Comparison of ENCODE assay signal across 8 cellular contexts in the genomic region with DNA sequence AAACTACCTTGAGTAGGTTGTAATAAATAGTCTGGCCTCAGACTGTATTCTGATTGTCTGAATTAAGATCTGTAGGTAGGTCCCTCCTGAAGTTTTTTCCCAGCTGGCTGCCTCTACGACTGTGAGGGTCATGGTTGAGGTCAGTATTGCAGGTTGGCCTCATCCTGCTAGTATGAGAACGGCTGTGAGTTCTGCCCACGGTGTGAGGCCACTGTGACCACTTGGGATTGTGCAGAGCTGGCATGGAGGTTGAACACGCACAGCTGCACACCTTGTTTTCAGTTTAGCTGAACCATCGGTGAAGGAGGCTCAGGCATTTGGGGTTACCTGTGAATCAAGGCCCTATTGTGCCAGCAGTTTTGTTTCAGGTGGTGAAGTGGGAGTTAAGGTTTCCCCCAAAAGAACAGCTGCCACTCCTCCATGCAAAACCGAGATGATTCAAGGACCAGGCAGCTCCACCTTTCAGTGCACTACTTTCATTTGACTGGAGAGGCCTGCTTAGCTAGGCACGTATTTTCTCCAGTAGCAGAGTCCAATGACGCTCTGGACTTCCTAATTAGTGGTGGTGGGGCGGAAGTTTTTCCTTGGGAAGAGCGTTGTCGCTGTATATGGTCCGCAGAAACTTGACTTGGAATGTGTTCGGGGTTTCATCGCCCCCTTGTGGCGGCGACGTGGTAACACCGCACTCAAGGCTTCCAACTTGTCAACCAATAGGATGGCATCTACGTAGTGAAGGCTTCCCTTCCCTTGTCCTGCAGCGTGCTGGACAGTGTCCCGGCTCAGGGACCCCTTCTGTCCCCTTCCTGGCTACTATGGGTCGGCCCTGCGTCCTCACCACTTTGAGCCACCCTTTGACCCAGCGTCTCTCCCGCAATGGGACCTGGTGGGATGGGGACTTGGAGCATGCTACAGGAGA. TPM values are rescaled to one million over a fixed set of nuclear protein-coding genes. Genes with fewer than 3 reads are reported as not detected.
DNase-seq lines count a peak whose midpoint lies in the region; ATAC-seq and TF ChIP-seq lines count a peak whose summit lies in the region.

No MANE protein-coding gene starts in this region.

- TF ChIP-seq CTCF in BJ (IDR thresholded peaks at IDR 0.05; ENCODE audit: insufficient read depth, low read depth, low read length) (peak; percentile 69), omental fat pad (IDR thresholded peaks at IDR 0.05) (peak in 1 of 3 donors; percentile 56)

- ATAC-seq in GM18868 (IDR thresholded peaks at IDR 0.05; ENCODE audit: unreplicated experiment), result peak; percentile 47
- ATAC-seq in HG03442 (IDR thresholded peaks at IDR 0.05; ENCODE audit: unreplicated experiment), result peak; percentile 69
- ATAC-seq in omental fat pad (ENCODE audit: low FRiP score), result peak; percentile 64
- ATAC-seq in GM21528 (IDR thresholded peaks at IDR 0.05; ENCODE audit: low FRiP score, unreplicated experiment), result no peak

- H3K36me3 Mint-ChIP-seq in activated naive CD4-positive, alpha-beta T cell treated with anti-CD3 and anti-CD28 coated beads, Interleukin-2, amount 50 U/mL, for 24 hours, result peaks cover 7% of the 10 kb centered on the region

- CTCF ChIA-PET in BJ (lab: Yijun Ruan, JAX), result interaction anchor here (0.8 to 1.6 kb wide), 5 partner anchors 8 to 40 kb away, joined by 4 to 7 read pairs (median 6); no protein-coding TSS in a partner anchor

- H3K4me3 ChIP-seq in BJ (ENCODE audit: low read depth, low read length), result no peak overlapping the region

- no peaks in the 10 kb centered on the region; the same call in none of the 2 replicates for H3K36me3 ChIP-seq in BJ (ENCODE audit: control insufficient read depth, insufficient read depth, low read length)

- DNase-seq in BJ (ENCODE audit: low read depth) (no peak), glomerular visceral epithelial cell (ENCODE audit: extremely low spot score) (peak; percentile 66), omental fat pad (ENCODE audit: low spot score) (no peak)

- no peaks in the 10 kb centered on the region for H3K9me3 Mint-ChIP-seq in activated naive CD4-positive, alpha-beta T cell treated with anti-CD3 and anti-CD28 coated beads, Interleukin-2, amount 50 U/mL, for 24 hours

- no peaks in the 10 kb centered on the region for H3K27me3 ChIP-seq in BJ (ENCODE audit: control insufficient read depth, insufficient read depth, low read length)

- H3K27ac Mint-ChIP-seq in activated naive CD4-positive, alpha-beta T cell treated with anti-CD3 and anti-CD28 coated beads, Interleukin-2, amount 50 U/mL, for 24 hours, result no peak overlapping the region

- POLR2A ChIA-PET in BJ (lab: Charles Lee), result no interaction called here

- no peaks in the 10 kb centered on the region for H3K27me3 Mint-ChIP-seq in activated naive CD4-positive, alpha-beta T cell treated with anti-CD3 and anti-CD28 coated beads, Interleukin-2, amount 50 U/mL, for 24 hours

- H3K4me3 Mint-ChIP-seq in activated naive CD4-positive, alpha-beta T cell treated with anti-CD3 and anti-CD28 coated beads, Interleukin-2, amount 50 U/mL, for 24 hours, result peak overlapping the region; percentile 48

- peaks cover 32% of the 10 kb centered on the region for H3K4me1 Mint-ChIP-seq in activated naive CD4-positive, alpha-beta T cell treated with anti-CD3 and anti-CD28 coated beads, Interleukin-2, amount 50 U/mL, for 24 hours

TF ChIP-seq in PFSK-1, 5 proteins besides CTCF, POLR2A, EP300 and RAD21:
- peak; percentile 58 to 80; a peak in 3 of 4 replicates for TF ChIP-seq REST (IDR thresholded peaks at IDR 0.05; ENCODE audit: insufficient read depth in 1 of 2, low read depth in 2 of 2, low read length in 2 of 2)
- no peak for TF ChIP-seq SIN3A (IDR thresholded peaks at IDR 0.05; ENCODE audit: borderline replicate concordance, insufficient read depth, low read length)

RNA-seq across cellular contexts. Expression of gene CMC4, which starts 13.8 kb away (rescaled TPM):
- 10.0 and 13.4 TPM in 2 replicates for polyA plus RNA-seq in BJ (2011; rRNA removed)
- 0.93 and 1.2 TPM in 2 replicates for polyA minus RNA-seq in BJ (2011; rRNA and poly(A)+ RNA removed)
- polyA plus RNA-seq in PFSK-1 (2012; ENCODE audit: insufficient read length, low read depth), result 3.1 TPM
- 10 to 100 TPM; 11.0 to 24.9 (median 16.4) TPM for total RNA-seq in omental fat pad

RNA-seq across cellular contexts. Expression of gene MTCP1, which starts 13.8 kb away (rescaled TPM):
- 1.2 and 5.4 TPM in 2 replicates for polyA plus RNA-seq in BJ (2011; rRNA removed)
- polyA minus RNA-seq in BJ (2011; rRNA and poly(A)+ RNA removed), result 0.81 and 1.7 TPM in 2 replicates
- 4.1 TPM for polyA plus RNA-seq in PFSK-1 (2012; ENCODE audit: insufficient read length, low read depth)
- total RNA-seq in omental fat pad, result 1 to 10 TPM in 2 of 4 donors, under 1 TPM in 2; 0.74 to 3.5 (median 1.9) TPM

RNA-seq across cellular contexts. Expression of gene BRCC3, which starts 14.2 kb away (rescaled TPM):
- polyA plus RNA-seq in BJ (2011; rRNA removed), result 11.6 and 16.1 TPM in 2 replicates
- 8.5 and 8.7 TPM in 2 replicates for polyA minus RNA-seq in BJ (2011; rRNA and poly(A)+ RNA removed)
- polyA plus RNA-seq in PFSK-1 (2012; ENCODE audit: insufficient read length, low read depth), result 16.7 TPM
- total RNA-seq in omental fat pad, result 10 to 100 TPM in 3 of 4 donors, 1 to 10 TPM in 1; 8.4 to 11.0 (median 10.2) TPM

RNA-seq across cellular contexts. Expression of gene FUNDC2, which starts 30.5 kb away (rescaled TPM):
- 65.2 and 86.6 TPM in 2 replicates for polyA plus RNA-seq in BJ (2011; rRNA removed)
- 12.2 and 13.3 TPM in 2 replicates for polyA minus RNA-seq in BJ (2011; rRNA and poly(A)+ RNA removed)
- 41.8 TPM for polyA plus RNA-seq in PFSK-1 (2012; ENCODE audit: insufficient read length, low read depth)
- total RNA-seq in omental fat pad, result 100 to 1,000 TPM in 2 of 4 donors, 10 to 100 TPM in 2; 65.8 to 110 (median 83.7) TPM

RNA-seq across cellular contexts. Expression of gene F8, which starts 34.6 kb away (rescaled TPM):
- polyA plus RNA-seq in BJ (2011; rRNA removed), result 2.7 and 3.4 TPM in 2 replicates
- 0.62 and 0.85 TPM in 2 replicates for polyA minus RNA-seq in BJ (2011; rRNA and poly(A)+ RNA removed)
- polyA plus RNA-seq in PFSK-1 (2012; ENCODE audit: insufficient read length, low read depth), result 3.3 TPM
- 100 to 1,000 TPM in 1 of 4 donors, 10 to 100 TPM in 3; 18.2 to 184 (median 26.2) TPM for total RNA-seq in omental fat pad
